ENCODE assay signal across 16 cellular contexts in genomic region chrX:45479196-45479834, GRCh38.
DNase-seq lines count a peak whose midpoint lies in the region; ATAC-seq, FAIRE-seq and TF ChIP-seq lines count a peak whose summit lies in the region.
"Had no signal": no experiment of that assay in that cellular context is flagged by ENCODE, and none has a peak within 500 bp of the region (broad histone marks: within the 10 kb centered on the region; RNA-seq: fewer than 3 reads in every experiment).

No MANE protein-coding gene starts in this region.

- no peaks in the 10 kb centered on the region for H3K36me3 Mint-ChIP-seq in astrocyte (ENCODE audit: low read depth, unreplicated experiment)

- TF ChIP-seq CTCF in astrocyte (IDR thresholded peaks at IDR 0.05; ENCODE audit: insufficient read depth, low read depth, low read length): no peak

- ATAC-seq in GM21529 (IDR thresholded peaks at IDR 0.05; ENCODE audit: unreplicated experiment) (no peak), GM19463 (IDR thresholded peaks at IDR 0.05; ENCODE audit: unreplicated experiment) (no peak)
- ATAC-seq: gastrocnemius medialis had no signal

- H3K27ac ChIP-seq in astrocyte (ENCODE audit: low read depth, low read length): peak overlapping the region; percentile 98
- H3K27ac ChIP-seq in neuronal stem cell (replicated peaks; ENCODE audit: low read length): no peak overlapping the region
- no peak overlapping the region for H3K27ac ChIP-seq in effector memory CD4-positive, alpha-beta T cell (ENCODE audit: insufficient read depth, low read length, poor library complexity, severe bottlenecking)
- H3K27ac ChIP-seq: adrenal gland, gastrocnemius medialis, lower lobe of right lung, tibial nerve had no signal

- no peak overlapping the region for H3K18ac ChIP-seq in neuronal stem cell (ENCODE audit: low read length)

- H3K36me3 ChIP-seq in astrocyte (ENCODE audit: insufficient read depth, low read length): no peaks in the 10 kb centered on the region
- no peaks in the 10 kb centered on the region for H3K36me3 ChIP-seq in neuronal stem cell (replicated peaks in 1 of 2; ENCODE audit: control insufficient read depth in 2 of 2, insufficient read depth in 2 of 2, low read length in 2 of 2)
- no peaks in the 10 kb centered on the region for H3K36me3 ChIP-seq in effector memory CD4-positive, alpha-beta T cell (ENCODE audit: control insufficient read depth, insufficient read depth, low read length)
- H3K36me3 ChIP-seq: adrenal gland, gastrocnemius medialis, lower lobe of right lung, tibial nerve had no signal

- no peak overlapping the region for H2BK15ac ChIP-seq in neuronal stem cell (ENCODE audit: low read length)

- H2AK5ac ChIP-seq in neuronal stem cell (ENCODE audit: low read depth, low read length): no peak overlapping the region

- no peak overlapping the region for H2BK120ac ChIP-seq in neuronal stem cell (ENCODE audit: low read depth, low read length)

- no peak overlapping the region for H3K4me3 ChIP-seq in astrocyte (ENCODE audit: insufficient read depth, low read depth, low read length)
- H3K4me3 ChIP-seq in neuronal stem cell (ENCODE audit: low read length in 2 of 2): no peak overlapping the region
- H3K4me3 ChIP-seq in effector memory CD4-positive, alpha-beta T cell (ENCODE audit: insufficient read depth, low read depth, low read length, poor library complexity, severe bottlenecking): no peak overlapping the region
- H3K4me3 ChIP-seq: adrenal gland, gastrocnemius medialis, lower lobe of right lung, tibial nerve had no signal

- no peaks in the 10 kb centered on the region for H3K27me3 Mint-ChIP-seq in astrocyte (ENCODE audit: low read depth, unreplicated experiment)
- H3K27me3 Mint-ChIP-seq: progenitor cell of endocrine pancreas had no signal

- DNase-seq in A172 (ENCODE audit: low spot score) (peak; percentile 84), HPDE6-E6E7 (ENCODE audit: extremely low spot score) (peak; percentile 28), astrocyte (ENCODE audit: low read depth) (peak; percentile 94), glomerular visceral epithelial cell (ENCODE audit: extremely low spot score) (peak; percentile 74), neuronal stem cell (ENCODE audit: low spot score) (no peak)
- DNase-seq in effector memory CD4-positive, alpha-beta T cell: no peak
- DNase-seq: activated CD8-positive, alpha-beta memory T cell treated with anti-CD3 and anti-CD28 coated beads for 24 hours; adrenal gland; AML-193; gastrocnemius medialis; lower lobe of right lung; NCI-H1092 had no signal

- WGBS in neuronal stem cell (ENCODE audit: extremely low coverage in 2 of 2, insufficient read length in 2 of 2, insufficient replicate concordance in 1 of 2), 2 donors: no CpG with 5 or more reads among the region's 4 CpGs

- H3K4ac ChIP-seq in neuronal stem cell (ENCODE audit: low read length): no peak overlapping the region

- H3K4me1 ChIP-seq in astrocyte (ENCODE audit: insufficient read depth, low read length): peaks cover 19% of the 10 kb centered on the region
- no peaks in the 10 kb centered on the region for H3K4me1 ChIP-seq in neuronal stem cell (ENCODE audit: control insufficient read depth in 2 of 2, insufficient read depth in 1 of 2, low read depth in 1 of 2, low read length in 2 of 2)
- no peaks in the 10 kb centered on the region for H3K4me1 ChIP-seq in effector memory CD4-positive, alpha-beta T cell (ENCODE audit: control insufficient read depth, insufficient read depth, low read length, poor library complexity, severe bottlenecking)
- H3K4me1 ChIP-seq: adrenal gland, gastrocnemius medialis, lower lobe of right lung, tibial nerve had no signal

- H3K4me2 ChIP-seq in astrocyte (ENCODE audit: low read length) (peak overlapping the region; percentile 81), neuronal stem cell (ENCODE audit: insufficient read depth, low read length, poor library complexity, severe bottlenecking) (no peak overlapping the region)

- H3K9me3 ChIP-seq in astrocyte (ENCODE audit: insufficient read depth, low read depth, low read length) (peaks cover 4% of the 10 kb centered on the region), neuronal stem cell (replicated peaks in 1 of 2; ENCODE audit: control insufficient read depth in 2 of 2, insufficient read depth in 1 of 2, low read depth in 1 of 2, low read length in 2 of 2) (no peaks in the 10 kb centered on the region)
- no peaks in the 10 kb centered on the region for H3K9me3 ChIP-seq in effector memory CD4-positive, alpha-beta T cell (ENCODE audit: control insufficient read depth, low read length)
- H3K9me3 ChIP-seq: adrenal gland, gastrocnemius medialis, lower lobe of right lung, tibial nerve had no signal

- H3K4me1 Mint-ChIP-seq in astrocyte (ENCODE audit: low read depth, unreplicated experiment): peaks cover 21% of the 10 kb centered on the region

- no peak overlapping the region for H3K4me3 Mint-ChIP-seq in astrocyte (ENCODE audit: unreplicated experiment)

- no peak overlapping the region for H2BK5ac ChIP-seq in neuronal stem cell (ENCODE audit: low read length)

- H4K20me1 ChIP-seq in astrocyte (ENCODE audit: insufficient read depth, low read length): no peaks in the 10 kb centered on the region

- H4K8ac ChIP-seq in neuronal stem cell (ENCODE audit: low read depth, low read length): no peak overlapping the region

- H3K27me3 ChIP-seq in astrocyte (ENCODE audit: insufficient read depth, low read length) (no peaks in the 10 kb centered on the region), neuronal stem cell (ENCODE audit: control insufficient read depth in 3 of 3, insufficient read depth in 3 of 3, low read depth in 1 of 3, low read length in 3 of 3) (peaks cover 0 to 2% (median 0%) of the 10 kb centered on the region in 3 experiments)
- no peaks in the 10 kb centered on the region for H3K27me3 ChIP-seq in effector memory CD4-positive, alpha-beta T cell (replicated peaks; ENCODE audit: control insufficient read depth, insufficient read depth, low read length, poor library complexity, severe bottlenecking)
- H3K27me3 ChIP-seq: gastrocnemius medialis, tibial nerve had no signal

- H3K27ac Mint-ChIP-seq in astrocyte (ENCODE audit: unreplicated experiment): peak overlapping the region; percentile 93
- H3K27ac Mint-ChIP-seq: progenitor cell of endocrine pancreas had no signal

- FAIRE-seq in astrocyte (lab: Jason Lieb, UNC): no peak

- no peak overlapping the region for H2BK12ac ChIP-seq in neuronal stem cell (ENCODE audit: low read length)

- no peak overlapping the region for H3K14ac ChIP-seq in neuronal stem cell (ENCODE audit: low read length)

- H3K9me3 Mint-ChIP-seq in astrocyte (ENCODE audit: unreplicated experiment): no peaks in the 10 kb centered on the region

- no peak overlapping the region for H4K91ac ChIP-seq in neuronal stem cell (ENCODE audit: low read depth, low read length, poor library complexity)

- H3K79me2 ChIP-seq in astrocyte (ENCODE audit: insufficient read depth, low read length): no peaks in the 10 kb centered on the region

- H3K9ac ChIP-seq in astrocyte (ENCODE audit: low read length) (peak overlapping the region; percentile 75), neuronal stem cell (ENCODE audit: low read depth, low read length, poor library complexity) (no peak overlapping the region)

- no peak overlapping the region for H2AFZ ChIP-seq in astrocyte (ENCODE audit: low read depth, low read length)
- H2AFZ ChIP-seq in neuronal stem cell (ENCODE audit: low read length): no peak overlapping the region

- H3K79me1 ChIP-seq in neuronal stem cell (ENCODE audit: low read depth, low read length): no peaks in the 10 kb centered on the region

- no peak overlapping the region for H3K23ac ChIP-seq in neuronal stem cell (ENCODE audit: low read depth, low read length, poor library complexity)

Comparison
In these comparisons a context has a peak if more than half of its experiments do, and no peak if none do; other contexts are left out.
1. DNase-seq: peak in A172 (single experiment), HPDE6-E6E7 (single experiment), astrocyte (single experiment) and glomerular visceral epithelial cell (single experiment); none in neuronal stem cell (single experiment) and effector memory CD4-positive, alpha-beta T cell (0 of 3).